In the genomic region with DNA sequence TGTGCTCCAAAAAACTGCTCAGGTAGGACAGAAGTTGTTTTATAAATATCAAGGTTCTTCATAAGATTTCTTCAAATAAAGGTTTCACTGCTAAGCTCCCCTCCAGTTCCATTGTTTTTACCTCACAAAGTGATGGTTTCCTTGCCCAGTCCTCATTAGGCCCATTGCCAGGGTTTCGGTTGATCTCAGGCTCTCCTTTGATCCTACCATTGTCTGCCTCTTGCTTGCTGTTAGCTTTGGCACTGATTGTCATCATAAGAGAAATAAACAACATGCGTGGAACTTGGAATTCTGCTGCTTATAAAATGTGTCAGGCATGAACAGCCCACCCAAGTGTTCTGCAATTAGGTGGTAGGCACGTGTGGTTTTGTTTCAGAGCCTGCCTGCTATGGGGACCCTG, we compare ENCODE assay signal across 23 cellular contexts.
A peak's percentile ranks its signal among the peaks of the same experiment; 100 is the strongest.
DNase-seq lines count a peak whose midpoint lies in the region; ATAC-seq, FAIRE-seq and TF ChIP-seq lines count a peak whose summit lies in the region.
"Had no signal": no experiment of that assay in that cellular context is flagged by ENCODE, and none has a peak within 500 bp of the region (broad histone marks: within the 10 kb centered on the region; RNA-seq: fewer than 3 reads in every experiment).

No MANE protein-coding gene starts in this region.

- no peaks in the 10 kb centered on the region for H3K4me1 Mint-ChIP-seq in effector memory CD8-positive, alpha-beta T cell (ENCODE audit: low read depth in 2 of 2)
- no peaks in the 10 kb centered on the region for H3K4me1 Mint-ChIP-seq in T-helper 2 cell treated with Interferon-gamma antibody and Interleukin-4, amounts not matched to agents 5 μg/mL and 100 μg/mL, for 36 hours (ENCODE audit: low read depth)
- H3K4me1 Mint-ChIP-seq: CD4-positive, alpha-beta memory T cell had no signal

- no TSS peak for BruUV-seq in endothelial cell of umbilical vein (replicated peaks; lab: Mats Ljungman, UMichigan)

- no peaks in the 10 kb centered on the region for H3K36me3 Mint-ChIP-seq in effector memory CD8-positive, alpha-beta T cell (ENCODE audit: insufficient read depth)
- H3K36me3 Mint-ChIP-seq in T-helper 2 cell treated with Interferon-gamma antibody and Interleukin-4, amounts not matched to agents 5 μg/mL and 100 μg/mL, for 36 hours (ENCODE audit: low read depth) = no peaks in the 10 kb centered on the region
- H3K36me3 Mint-ChIP-seq: CD4-positive, alpha-beta memory T cell had no signal

- H3K79me2 ChIP-seq in endothelial cell of umbilical vein (ENCODE audit: control insufficient read depth, insufficient read depth, low read length) = no peaks in the 10 kb centered on the region

- dilution Hi-C loops in endothelial cell of umbilical vein (cut with MboI; ENCODE audit: extremely low pct_ligation_motif_present, low sequenced_read_pairs) = no loop called here

- H3K4me3 Mint-ChIP-seq in effector memory CD8-positive, alpha-beta T cell = no peak overlapping the region
- H3K4me3 Mint-ChIP-seq in T-helper 2 cell treated with Interferon-gamma antibody and Interleukin-4, amounts not matched to agents 5 μg/mL and 100 μg/mL, for 36 hours = no peak overlapping the region
- H3K4me3 Mint-ChIP-seq: CD4-positive, alpha-beta memory T cell; HFFc6 had no signal

- H3K4me1 ChIP-seq in endothelial cell of umbilical vein (ENCODE audit: control insufficient read depth, extremely low read depth, insufficient read depth, low read length) = peaks cover 42% of the 10 kb centered on the region

- peak; percentile 72 for FAIRE-seq in endothelial cell of umbilical vein (lab: Jason Lieb, UNC)
- FAIRE-seq: D721Med, GM12891 had no signal

- H3K4me3 ChIP-seq in endothelial cell of umbilical vein (replicated peaks in 1 of 3; ENCODE audit: insufficient read depth in 1 of 3, low read depth in 1 of 3, low read length in 3 of 3) = no peak overlapping the region

- TF ChIP-seq POLR2A in endothelial cell of umbilical vein (IDR thresholded peaks at IDR 0.05; ENCODE audit: low read depth, low read length) = no peak

- H3K4me2 ChIP-seq in endothelial cell of umbilical vein (ENCODE audit: insufficient read depth, low read length) = peak overlapping the region; percentile 12

- no peaks in the 10 kb centered on the region for H3K36me3 ChIP-seq in endothelial cell of umbilical vein (ENCODE audit: control insufficient read depth in 2 of 2, extremely low read depth in 1 of 2, insufficient read depth in 2 of 2, low read length in 2 of 2)

- H3K27me3 ChIP-seq in endothelial cell of umbilical vein (ENCODE audit: control insufficient read depth in 2 of 2, insufficient read depth in 2 of 2, low read length in 2 of 2) = no peaks in the 10 kb centered on the region

- intact Hi-C loops in endothelial cell of umbilical vein (cut with micrococcal nuclease) = loop anchor here (1.0 kb wide), 1 partner anchor 9 kb away; no protein-coding TSS in a partner anchor

- no peaks in the 10 kb centered on the region for H3K9me3 ChIP-seq in endothelial cell of umbilical vein (replicated peaks; ENCODE audit: control insufficient read depth, insufficient read depth, low read length)

- H3K9me3 Mint-ChIP-seq in effector memory CD8-positive, alpha-beta T cell = no peaks in the 10 kb centered on the region
- H3K9me3 Mint-ChIP-seq in T-helper 2 cell treated with Interferon-gamma antibody and Interleukin-4, amounts not matched to agents 5 μg/mL and 100 μg/mL, for 36 hours = no peaks in the 10 kb centered on the region
- H3K9me3 Mint-ChIP-seq: HFFc6 had no signal

- no peak overlapping the region for H3K27ac ChIP-seq in endothelial cell of umbilical vein (ENCODE audit: insufficient read depth, low read depth, low read length)
- H3K27ac ChIP-seq: RWPE1 had no signal

- H3K9ac ChIP-seq in endothelial cell of umbilical vein (replicated peaks; ENCODE audit: extremely low read depth, insufficient read depth, low read length) = no peak overlapping the region

- CTCF ChIA-PET in endothelial cell of umbilical vein (lab: Charles Lee) = no interaction called here

- POLR2A ChIA-PET in endothelial cell of umbilical vein (lab: Charles Lee) = no interaction called here

- H3K27ac Mint-ChIP-seq in effector memory CD8-positive, alpha-beta T cell = no peak overlapping the region
- no peak overlapping the region for H3K27ac Mint-ChIP-seq in T-helper 2 cell treated with Interferon-gamma antibody and Interleukin-4, amounts not matched to agents 5 μg/mL and 100 μg/mL, for 36 hours
- H3K27ac Mint-ChIP-seq: CD4-positive, alpha-beta memory T cell; HFFc6 had no signal

- no peak for TF ChIP-seq CTCF in endothelial cell of umbilical vein (IDR thresholded peaks at IDR 0.05; ENCODE audit: extremely low read depth in 1 of 2, insufficient read depth in 1 of 2, low read depth in 1 of 2, low read length in 2 of 2)

- ATAC-seq in effector memory CD8-positive, alpha-beta T cell (replicated peaks) = no peak
- ATAC-seq in GM19395 (IDR thresholded peaks at IDR 0.05; ENCODE audit: unreplicated experiment) = no peak
- ATAC-seq: PC-3 had no signal

- H3K9me1 ChIP-seq in endothelial cell of umbilical vein (replicated peaks; ENCODE audit: control insufficient read depth, extremely low read depth, insufficient read depth, low read length) = no peaks in the 10 kb centered on the region

- H3K27me3 Mint-ChIP-seq in effector memory CD8-positive, alpha-beta T cell = peaks cover 2 to 28% of the 10 kb centered on the region in 2 donors
- peaks cover 10% of the 10 kb centered on the region for H3K27me3 Mint-ChIP-seq in T-helper 2 cell treated with Interferon-gamma antibody and Interleukin-4, amounts not matched to agents 5 μg/mL and 100 μg/mL, for 36 hours (ENCODE audit: low read depth)

- H4K20me1 ChIP-seq in endothelial cell of umbilical vein (replicated peaks; ENCODE audit: control insufficient read depth, extremely low read depth, insufficient read depth, low read length) = no peaks in the 10 kb centered on the region

- DNase-seq in DMS79 (lab: John Stamatoyannopoulos, UW) (peak; percentile 30), M059J (ENCODE audit: low read depth) (peak; percentile 33), NCI-H69 (lab: John Stamatoyannopoulos, UW) (peak; percentile 76), endothelial cell of umbilical vein (ENCODE audit: low read depth, low spot score) (peak; percentile 81)
- DNase-seq in effector memory CD8-positive, alpha-beta T cell = no peak
- no peak for DNase-seq in T-helper 2 cell treated with Interferon-gamma antibody and Interleukin-4, amounts not matched to agents 5 μg/mL and 100 μg/mL, for 36 hours (ENCODE audit: low spot score)
- DNase-seq: ACHN; AML-193; CD4-positive, alpha-beta memory T cell; DND-41; GF-D8; HFFc6; Karpas-422; MM.1S; NCI-H1417; NCI-H187 treated with DMSO at 0.1 percent for 48 hours; NCI-H524 treated with DMSO at 0.1 percent for 48 hours; PC-3; T-helper 9 cell had no signal

- peak overlapping the region; percentile 15 for H2AFZ ChIP-seq in endothelial cell of umbilical vein (ENCODE audit: low read depth, low read length)

TF ChIP-seq in endothelial cell of umbilical vein, 7 proteins besides CTCF, POLR2A, EP300 and RAD21:
- no peak for TF ChIP-seq JUN (IDR thresholded peaks at IDR 0.05; ENCODE audit: borderline replicate concordance, insufficient read depth, insufficient read length, low read depth)
- no peak for TF ChIP-seq MYC (IDR thresholded peaks at IDR 0.05; ENCODE audit: low read depth, low read length)
- TF ChIP-seq FOS (IDR thresholded peaks at IDR 0.05; ENCODE audit: borderline replicate concordance, insufficient read depth, low read length) = no peak
- TF ChIP-seq, protein P1, sequence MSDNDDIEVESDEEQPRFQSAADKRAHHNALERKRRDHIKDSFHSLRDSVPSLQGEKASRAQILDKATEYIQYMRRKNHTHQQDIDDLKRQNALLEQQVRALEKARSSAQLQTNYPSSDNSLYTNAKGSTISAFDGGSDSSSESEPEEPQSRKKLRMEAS (IDR thresholded peaks at IDR 0.05; ENCODE audit: insufficient read depth, insufficient read length) = no peak
- peak; percentile 44 for TF ChIP-seq POLR2AphosphoS5 (IDR thresholded peaks at IDR 0.05; ENCODE audit: insufficient read depth, low read depth, low read length)

Comparison
In these comparisons a context has a peak if more than half of its experiments do, and no peak if none do; other contexts are left out.
1. DNase-seq: peak in DMS79 (single experiment), M059J (single experiment), NCI-H69 (single experiment) and endothelial cell of umbilical vein (single experiment); none in effector memory CD8-positive, alpha-beta T cell (0 of 3) and T-helper 2 cell treated with Interferon-gamma antibody and Interleukin-4, amounts not matched to agents 5 μg/mL and 100 μg/mL, for 36 hours (single experiment).